In the genomic region with DNA sequence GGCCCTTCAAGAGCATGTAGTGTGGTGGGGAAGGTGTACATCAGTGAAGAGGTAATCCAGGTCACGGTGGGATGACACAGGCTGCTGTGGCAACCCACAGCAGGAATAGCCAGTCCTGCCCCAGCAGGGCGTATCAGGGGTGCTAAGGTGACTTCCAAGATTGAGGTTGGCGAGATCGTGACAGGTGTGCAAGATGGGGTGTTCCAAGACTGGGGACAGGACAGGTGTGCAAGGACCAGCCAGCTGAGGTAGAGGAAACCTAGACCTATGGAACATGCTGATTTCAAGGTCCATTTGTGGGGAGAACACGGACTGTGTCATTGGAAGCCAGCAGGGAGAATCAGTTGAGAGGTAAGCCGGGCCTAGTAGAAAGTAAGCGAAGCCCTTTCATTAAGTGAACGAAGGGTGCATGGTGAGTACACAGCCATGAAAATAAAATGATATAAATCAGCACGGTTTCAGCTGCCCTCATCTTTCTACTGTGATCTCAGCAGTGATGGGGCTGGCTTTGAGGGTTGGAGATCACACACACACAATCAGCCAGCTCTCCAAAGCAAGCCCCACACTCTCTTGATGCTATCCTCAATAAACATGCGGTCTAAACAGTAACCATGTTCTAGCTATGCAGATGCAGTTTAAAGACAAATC, we compare ENCODE assay signal across 13 cellular contexts.
DNase-seq lines count a peak whose midpoint lies in the region; ATAC-seq and TF ChIP-seq lines count a peak whose summit lies in the region.
"Had no signal": no experiment of that assay in that cellular context is flagged by ENCODE, and none has a peak within 500 bp of the region (broad histone marks: within the 10 kb centered on the region; RNA-seq: fewer than 3 reads in every experiment).

No MANE protein-coding gene starts in this region.

- intact Hi-C loops in testis (cut with DNase I; ENCODE audit: low total_unique reads), result no loop called here

- H2BK120ac ChIP-seq in trophoblast cell (ENCODE audit: insufficient read depth, low read length, poor library complexity), result peak overlapping the region; percentile 52

- peak overlapping the region; percentile 47 for H3K23ac ChIP-seq in trophoblast cell (ENCODE audit: low read length)

- H3K4ac ChIP-seq in trophoblast cell (ENCODE audit: low read depth, low read length), result no peak overlapping the region

- H3K4me1 ChIP-seq in hepatocyte (ENCODE audit: insufficient read depth), result peaks cover 10% of the 10 kb centered on the region
- peaks cover 5 to 40% (median 31%) of the 10 kb centered on the region in 4 donors for H3K4me1 ChIP-seq in liver (ENCODE audit: control insufficient read depth in 4 of 4, insufficient read depth in 4 of 4, low read length in 3 of 4)
- H3K4me1 ChIP-seq in trophoblast cell (ENCODE audit: control insufficient read depth in 1 of 2, insufficient read depth in 2 of 2, low read length in 2 of 2), result peaks cover 14 to 21% of the 10 kb centered on the region in 2 experiments
- no peaks in the 10 kb centered on the region for H3K4me1 ChIP-seq in testis

- peak overlapping the region; percentile 20 for H3K27ac ChIP-seq in hepatocyte
- H3K27ac ChIP-seq in liver (ENCODE audit: low read depth in 1 of 2, low read length in 2 of 2), result peak overlapping the region; percentile 2 to 52
- no peak overlapping the region for H3K27ac ChIP-seq in trophoblast cell (ENCODE audit: low read depth, low read length)
- no peak overlapping the region for H3K27ac ChIP-seq in testis

- H4K12ac ChIP-seq in trophoblast cell (ENCODE audit: low read depth, low read length), result no peak overlapping the region

- no peaks in the 10 kb centered on the region for H3K27me3 ChIP-seq in hepatocyte
- no peaks in the 10 kb centered on the region for H3K27me3 ChIP-seq in liver (ENCODE audit: control insufficient read depth in 4 of 4, insufficient read depth in 4 of 4, low read length in 3 of 4)
- H3K27me3 ChIP-seq in trophoblast cell (ENCODE audit: insufficient read depth, low read length), result no peaks in the 10 kb centered on the region
- no peaks in the 10 kb centered on the region for H3K27me3 ChIP-seq in testis

- H3K79me1 ChIP-seq in trophoblast cell (ENCODE audit: low read length), result peaks cover 21% of the 10 kb centered on the region

- TF ChIP-seq POLR2A in testis (IDR thresholded peaks at IDR 0.05), result no peak

- WGBS in hepatocyte (ENCODE audit: low lambda C conversion rate, missing lambda C conversion rate), result 95% methylated on average over 10 of the region's 10 CpGs
- 80% methylated on average over 10 of the region's 10 CpGs for WGBS in liver
- no CpG with 5 or more reads among the region's 10 CpGs for WGBS in trophoblast cell (ENCODE audit: extremely low coverage, insufficient coverage, insufficient read length)
- 94 to 95% methylated on average over 10 of the region's 10 CpGs for WGBS in testis, 2 donors

- no peak for ATAC-seq in HG03457 (IDR thresholded peaks at IDR 0.05; ENCODE audit: unreplicated experiment)
- ATAC-seq: GM12878 had no signal

- H3K4me2 ChIP-seq in hepatocyte (peak overlapping the region; percentile 12), trophoblast cell (ENCODE audit: low read length) (no peak overlapping the region)

- H3K14ac ChIP-seq in trophoblast cell (ENCODE audit: low read length), result no peak overlapping the region

- H2AFZ ChIP-seq in hepatocyte, result no peak overlapping the region
- no peak overlapping the region for H2AFZ ChIP-seq in trophoblast cell (ENCODE audit: insufficient read depth, low read length, poor library complexity)

- TF ChIP-seq CTCF in hepatocyte (IDR thresholded peaks at IDR 0.05; ENCODE audit: poor library complexity) (no peak), liver (IDR thresholded peaks at IDR 0.05; ENCODE audit: low read depth, low read length, missing input control) (no peak), testis (IDR thresholded peaks at IDR 0.05) (no peak)

- H3K9me3 ChIP-seq in hepatocyte (ENCODE audit: low read depth) (no peaks in the 10 kb centered on the region), liver (ENCODE audit: control insufficient read depth in 4 of 4, low read length in 3 of 4) (no peaks in the 10 kb centered on the region), trophoblast cell (ENCODE audit: insufficient read depth, low read depth, low read length) (peaks cover 2% of the 10 kb centered on the region), testis (no peaks in the 10 kb centered on the region)

- no peak for DNase-seq in hepatocyte (ENCODE audit: low spot score)
- no peak for DNase-seq in trophoblast cell
- no peak for DNase-seq in testis
- no peak for DNase-seq in stimulated activated CD4-positive, alpha-beta T cell treated with anti-CD3 and anti-CD28 coated beads, Interleukin-1b, Interleukin-23, amount 100 ng/mL, for 48 hours
- DNase-seq: C1 segment of cervical spinal cord; CD4-positive, alpha-beta memory T cell; COR-L47; DND-41; H7; HCEC 1CT had no signal

- no peaks in the 10 kb centered on the region for H4K20me1 ChIP-seq in hepatocyte (ENCODE audit: insufficient read depth, poor library complexity, severe bottlenecking)

- H3K18ac ChIP-seq in trophoblast cell (ENCODE audit: low read length), result no peak overlapping the region

- H3K79me2 ChIP-seq in hepatocyte (no peaks in the 10 kb centered on the region), trophoblast cell (ENCODE audit: control insufficient read depth, insufficient read depth, low read length, poor library complexity) (no peaks in the 10 kb centered on the region)

- H2AK5ac ChIP-seq in trophoblast cell (ENCODE audit: low read length), result no peak overlapping the region

- H2BK5ac ChIP-seq in trophoblast cell (ENCODE audit: low read depth, low read length, poor library complexity), result no peak overlapping the region

- no peak for TF ChIP-seq RAD21 in liver (IDR thresholded peaks at IDR 0.05)

- H2BK12ac ChIP-seq in trophoblast cell (ENCODE audit: low read length), result peak overlapping the region; percentile 37

- peak overlapping the region; percentile 20 for H4K91ac ChIP-seq in trophoblast cell (ENCODE audit: low read depth, low read length)

- H4K8ac ChIP-seq in trophoblast cell (ENCODE audit: low read depth, low read length), result no peak overlapping the region

- H3K4me3 ChIP-seq in hepatocyte (no peak overlapping the region), liver (ENCODE audit: low read depth in 1 of 3, low read length in 3 of 3) (no peak overlapping the region), trophoblast cell (ENCODE audit: low read depth, low read length) (peak overlapping the region; percentile 18), testis (no peak overlapping the region)
- H3K4me3 ChIP-seq: GM12878 had no signal

- no peaks in the 10 kb centered on the region for H3K9me2 ChIP-seq in hepatocyte (replicated peaks; ENCODE audit: insufficient read depth)

- H3K9ac ChIP-seq in liver (ENCODE audit: low read depth in 1 of 2, low read length in 2 of 2), result no peak overlapping the region
- H3K9ac ChIP-seq in trophoblast cell (ENCODE audit: low read length), result peak overlapping the region; percentile 38

- H3K36me3 ChIP-seq in hepatocyte (replicated peaks; ENCODE audit: insufficient read depth, low read depth), result no peaks in the 10 kb centered on the region
- H3K36me3 ChIP-seq in liver (ENCODE audit: control insufficient read depth in 4 of 4, insufficient read depth in 3 of 4, low read depth in 1 of 4, low read length in 3 of 4), result no peaks in the 10 kb centered on the region
- no peaks in the 10 kb centered on the region for H3K36me3 ChIP-seq in trophoblast cell (ENCODE audit: control insufficient read depth in 1 of 2, insufficient read depth in 2 of 2, low read length in 2 of 2)
- H3K36me3 ChIP-seq in testis (ENCODE audit: low read depth, missing control alignments), result no peaks in the 10 kb centered on the region

TF ChIP-seq in liver, 16 proteins besides CTCF, POLR2A, EP300 and RAD21:
- TF ChIP-seq FOXA1 (IDR thresholded peaks at IDR 0.05), result no peak
- no peak for TF ChIP-seq JUND (IDR thresholded peaks at IDR 0.05)
- no peak for TF ChIP-seq REST (IDR thresholded peaks at IDR 0.05)
- TF ChIP-seq, protein P1, sequence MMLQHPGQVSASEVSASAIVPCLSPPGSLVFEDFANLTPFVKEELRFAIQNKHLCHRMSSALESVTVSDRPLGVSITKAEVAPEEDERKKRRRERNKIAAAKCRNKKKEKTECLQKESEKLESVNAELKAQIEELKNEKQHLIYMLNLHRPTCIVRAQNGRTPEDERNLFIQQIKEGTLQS (IDR thresholded peaks at IDR 0.05), result no peak
- TF ChIP-seq FOXA2 (IDR thresholded peaks at IDR 0.05), result no peak
- no peak for TF ChIP-seq MAX (IDR thresholded peaks at IDR 0.05)
- no peak for TF ChIP-seq TAF1 (conservative IDR thresholded peaks at IDR 0.05)

Comparison
In these comparisons a context has a peak if more than half of its experiments do, and no peak if none do; other contexts are left out.
1. H3K27ac ChIP-seq: peak in hepatocyte (single experiment) and liver (2 of 2); none in trophoblast cell (single experiment) and testis (0 of 2).